23 cellular contexts compared by ENCODE assay signal in the genomic region with DNA sequence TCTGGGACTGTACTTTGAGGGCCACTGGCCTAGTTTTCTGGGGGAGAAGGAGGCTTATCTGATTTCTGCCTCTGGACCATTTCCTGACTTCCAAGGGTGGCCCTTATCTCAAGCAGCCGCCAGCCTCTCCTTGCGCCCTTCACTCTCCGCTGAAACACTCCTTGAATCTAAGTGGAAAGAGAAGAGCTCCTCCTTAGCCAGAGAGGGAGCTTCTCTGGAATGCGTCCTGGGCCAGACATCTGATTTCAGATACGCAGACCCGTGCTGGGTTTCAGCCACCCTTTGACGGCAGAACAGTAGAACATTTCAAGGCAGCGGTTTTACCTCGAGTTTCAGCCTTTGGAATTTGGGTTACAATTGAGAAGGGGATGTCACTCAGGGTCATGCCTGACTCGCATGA.
"Had no signal": no experiment of that assay in that cellular context is flagged by ENCODE, and none has a peak within 500 bp of the region (broad histone marks: within the 10 kb centered on the region; RNA-seq: fewer than 3 reads in every experiment).

No MANE protein-coding gene starts in this region.

- H3K27me3 ChIP-seq: dorsolateral prefrontal cortex, right atrium auricular region, testis had no signal

- H3K4me1 Mint-ChIP-seq: memory B cell; mesothelial cell of epicardium; naive B cell; neural crest cell; stimulated activated effector memory CD8-positive, alpha-beta T cell treated with anti-CD3 and anti-CD28 coated beads, Interleukin-12 subunit alpha, Interleukin-12 subunit beta, amount 100 ng/mL, for 72 hours had no signal

- DNase-seq: dorsolateral prefrontal cortex; effector CD4-positive, alpha-beta T cell; hypothalamus; mucosa of descending colon; naive B cell; stimulated activated CD4-positive, alpha-beta T cell treated with anti-CD3 and anti-CD28 coated beads, Interleukin-12 subunit alpha, Interleukin-12 subunit beta, amount 100 ng/mL, for 4 hours; stimulated activated CD4-positive, alpha-beta T cell treated with anti-CD3 and anti-CD28 coated beads, Interleukin-1b, Interleukin-23, amount 100 ng/mL, for 48 hours; stimulated activated CD4-positive, alpha-beta T cell treated with anti-CD3 and anti-CD28 coated beads, Interleukin-4, amount 100 ng/mL, for 24 hours; stimulated activated naive CD4-positive, alpha-beta T cell treated with Interleukin-2 at 50 U/mL for 16 hours; substantia nigra; testis; tibial artery had no signal

- H3K36me3 ChIP-seq: prostate gland, right atrium auricular region, tibial artery had no signal

- H3K36me3 Mint-ChIP-seq: memory B cell; mesothelial cell of epicardium; naive B cell; natural killer cell treated with Interleukin-12 subunit alpha and Interleukin-12 subunit beta and Interleukin-15 and Interleukin-18, amount 100 ng/mL, for 72 hours; stimulated activated effector memory CD8-positive, alpha-beta T cell treated with anti-CD3 and anti-CD28 coated beads, Interleukin-12 subunit alpha, Interleukin-12 subunit beta, amount 100 ng/mL, for 72 hours; type B pancreatic cell had no signal

- H3K27ac ChIP-seq: dorsolateral prefrontal cortex, prostate gland, right atrium auricular region, testis, tibial artery had no signal

- H3K9me3 Mint-ChIP-seq: memory B cell; mesothelial cell of epicardium; naive B cell; natural killer cell treated with Interleukin-12 subunit alpha and Interleukin-12 subunit beta and Interleukin-15 and Interleukin-18, amount 100 ng/mL, for 72 hours; neural crest cell; stimulated activated effector memory CD8-positive, alpha-beta T cell treated with anti-CD3 and anti-CD28 coated beads, Interleukin-12 subunit alpha, Interleukin-12 subunit beta, amount 100 ng/mL, for 72 hours; type B pancreatic cell had no signal

- ATAC-seq: mucosa of descending colon; natural killer cell treated with Interleukin-12 subunit alpha and Interleukin-12 subunit beta and Interleukin-15 and Interleukin-18, amount 100 ng/mL, for 72 hours; sciatic nerve; stimulated activated effector memory CD8-positive, alpha-beta T cell treated with anti-CD3 and anti-CD28 coated beads, Interleukin-12 subunit alpha, Interleukin-12 subunit beta, amount 100 ng/mL, for 72 hours had no signal

- H3K4me3 Mint-ChIP-seq: memory B cell; mesothelial cell of epicardium; naive B cell; natural killer cell treated with Interleukin-12 subunit alpha and Interleukin-12 subunit beta and Interleukin-15 and Interleukin-18, amount 100 ng/mL, for 72 hours; neural crest cell; stimulated activated effector memory CD8-positive, alpha-beta T cell treated with anti-CD3 and anti-CD28 coated beads, Interleukin-12 subunit alpha, Interleukin-12 subunit beta, amount 100 ng/mL, for 72 hours; type B pancreatic cell had no signal

- H3K4me3 ChIP-seq: dorsolateral prefrontal cortex, lung, mucosa of descending colon, prostate gland, right atrium auricular region, smooth muscle cell, testis, tibial artery had no signal

- H3K4me2 ChIP-seq: smooth muscle cell had no signal

- H3K4me1 ChIP-seq: prostate gland, right atrium auricular region, testis, tibial artery had no signal

- H3K9me3 ChIP-seq: mucosa of descending colon, prostate gland, right atrium auricular region, testis, tibial artery had no signal

- H3K27ac Mint-ChIP-seq: memory B cell; mesothelial cell of epicardium; naive B cell; natural killer cell treated with Interleukin-12 subunit alpha and Interleukin-12 subunit beta and Interleukin-15 and Interleukin-18, amount 100 ng/mL, for 72 hours; stimulated activated effector memory CD8-positive, alpha-beta T cell treated with anti-CD3 and anti-CD28 coated beads, Interleukin-12 subunit alpha, Interleukin-12 subunit beta, amount 100 ng/mL, for 72 hours; type B pancreatic cell had no signal
